8 cellular contexts compared by ENCODE assay signal in genomic region chr1:11804666-11805453, GRCh38. TPM values are rescaled to one million over a fixed set of nuclear protein-coding genes. Genes with fewer than 3 reads are reported as not detected.
A peak's percentile ranks its signal among the peaks of the same experiment; 100 is the strongest.
DNase-seq lines count a peak whose midpoint lies in the region; ATAC-seq and TF ChIP-seq lines count a peak whose summit lies in the region.

No MANE protein-coding gene starts in this region.

- no peak for TF ChIP-seq CTCF in CD8-positive, alpha-beta T cell (IDR thresholded peaks at IDR 0.05)
- no peak for TF ChIP-seq CTCF in testis (IDR thresholded peaks at IDR 0.05)

- intact Hi-C loops in CD8-positive, alpha-beta T cell (cut with DNase I, micrococcal nuclease), result loop anchor here (1.0 to 5.0 kb wide), 8 partner anchors 20 to 1333 kb away; partner anchors contain the start of genes AGTRAP (in 2 of the 2), TARDBP (in 2 of the 2), DFFA (in 1 of the 2) and FBXO2 (in 1 of the 2)
- intact Hi-C loops in testis (cut with DNase I; ENCODE audit: low total_unique reads), result loop anchor here (10.0 kb wide), 1 partner anchor 70 kb away; the partner anchor contains the start of gene AGTRAP

- H3K9me3 ChIP-seq in CD8-positive, alpha-beta T cell (ENCODE audit: low read length), result no peaks in the 10 kb centered on the region
- H3K9me3 ChIP-seq in testis, result no peaks in the 10 kb centered on the region

- POLR2A ChIA-PET in CD8-positive, alpha-beta T cell (lab: Charles Lee), result interaction anchor here (0.6 to 2.8 kb wide), 2 partner anchors 104 to 549 kb away, joined by 6 to 23 read pairs; no protein-coding TSS in a partner anchor

- peaks cover 67% of the 10 kb centered on the region for H3K4me1 Mint-ChIP-seq in CD8-positive, alpha-beta T cell (ENCODE audit: low read depth)
- peaks cover 50% of the 10 kb centered on the region for H3K4me1 Mint-ChIP-seq in memory B cell

- H3K27me3 Mint-ChIP-seq in CD8-positive, alpha-beta T cell (ENCODE audit: low read depth), result no peaks in the 10 kb centered on the region
- no peaks in the 10 kb centered on the region for H3K27me3 Mint-ChIP-seq in memory B cell

- H3K36me3 ChIP-seq in CD8-positive, alpha-beta T cell (ENCODE audit: insufficient read depth, low read length), result peaks cover 17% of the 10 kb centered on the region
- no peaks in the 10 kb centered on the region for H3K36me3 ChIP-seq in testis (ENCODE audit: low read depth, missing control alignments)

- TF ChIP-seq POLR2A in testis (IDR thresholded peaks at IDR 0.05), result no peak

- peak overlapping the region; percentile 98 for H3K27ac Mint-ChIP-seq in CD8-positive, alpha-beta T cell
- H3K27ac Mint-ChIP-seq in memory B cell, result peak overlapping the region; percentile 94

- peak overlapping the region; percentile 99 for H3K4me3 Mint-ChIP-seq in CD8-positive, alpha-beta T cell
- peak overlapping the region; percentile 94 for H3K4me3 Mint-ChIP-seq in memory B cell

- no peaks in the 10 kb centered on the region for H3K9me3 Mint-ChIP-seq in CD8-positive, alpha-beta T cell
- H3K9me3 Mint-ChIP-seq in memory B cell, result no peaks in the 10 kb centered on the region

- H3K27me3 ChIP-seq in CD8-positive, alpha-beta T cell (ENCODE audit: insufficient read depth, low read length), result no peaks in the 10 kb centered on the region
- H3K27me3 ChIP-seq in testis, result no peaks in the 10 kb centered on the region

- H3K4me3 ChIP-seq in CD8-positive, alpha-beta T cell (ENCODE audit: low read depth, low read length), result peak overlapping the region; percentile 96
- peak overlapping the region; percentile 92 for H3K4me3 ChIP-seq in Jurkat, Clone E6-1 (ENCODE audit: low read length)
- peak overlapping the region; percentile 67 to 69 for H3K4me3 ChIP-seq in testis

- H3K36me3 Mint-ChIP-seq in CD8-positive, alpha-beta T cell, result peaks cover 37% of the 10 kb centered on the region
- peaks cover 16% of the 10 kb centered on the region for H3K36me3 Mint-ChIP-seq in memory B cell

- CTCF ChIA-PET in CD8-positive, alpha-beta T cell (lab: Charles Lee), result interaction anchor here (0.6 kb wide), 1 partner anchor 164 kb away, joined by 3 read pairs; no protein-coding TSS in a partner anchor

- H3K27ac ChIP-seq in CD8-positive, alpha-beta T cell (ENCODE audit: low read depth, low read length), result peak overlapping the region; percentile 80
- peak overlapping the region; percentile 95 to 98 for H3K27ac ChIP-seq in testis

- peaks cover 48% of the 10 kb centered on the region for H3K4me1 ChIP-seq in CD8-positive, alpha-beta T cell (ENCODE audit: insufficient read depth, low read length)
- H3K4me1 ChIP-seq in testis, result peaks cover 24% of the 10 kb centered on the region

- ATAC-seq in CD8-positive, alpha-beta T cell, result no peak
- ATAC-seq in memory B cell (ENCODE audit: low read depth), result no peak

- DNase-seq in CD8-positive, alpha-beta T cell, result peak in 3 of 7 experiments; percentile 24 to 33 (median 26)
- DNase-seq in Jurkat, Clone E6-1 (ENCODE audit: low read depth, low spot score), result peak; percentile 37
- DNase-seq in T follicular helper cell (ENCODE audit: low read depth) (peak; percentile 15), dermis blood vessel endothelial cell (peak; percentile 37), memory B cell (ENCODE audit: low spot score in 2 of 2) (no peak), testis (peak; percentile 78), cortex of kidney (lab: John Stamatoyannopoulos, UW) (no peak), globus pallidus (ENCODE audit: low spot score) (no peak)

- WGBS in testis, 2 donors, result 1% methylated on average over 12 to 16 of the region's 22 CpGs

RNA-seq across cellular contexts. Expression of gene MTHFR, which starts 0.9 kb away (rescaled TPM):
- total RNA-seq in CD8-positive, alpha-beta T cell, result 10 to 100 TPM; 27.3 to 27.5 TPM
- polyA plus RNA-seq in Jurkat, Clone E6-1 (2012; ENCODE audit: insufficient read depth, insufficient read length), result 11.0 TPM
- total RNA-seq in dermis blood vessel endothelial cell, result 46.3 and 52.4 TPM in 2 replicates
- total RNA-seq in testis, result 10 to 100 TPM; 68.3 to 78.3 TPM
- polyA plus RNA-seq in testis (ENCODE audit: insufficient read depth, low read depth, low replicate concordance), result 30.4 TPM

RNA-seq across cellular contexts. Expression of gene CLCN6, which starts 1.1 kb away (rescaled TPM):
- total RNA-seq in CD8-positive, alpha-beta T cell, result 10 to 100 TPM; 14.8 to 18.5 TPM
- polyA plus RNA-seq in Jurkat, Clone E6-1 (2012; ENCODE audit: insufficient read depth, insufficient read length), result 10.8 TPM
- 13.9 and 19.9 TPM in 2 replicates for total RNA-seq in dermis blood vessel endothelial cell
- 10 to 100 TPM; 57.1 to 91.7 TPM for total RNA-seq in testis
- 47.9 TPM for polyA plus RNA-seq in testis (ENCODE audit: insufficient read depth, low read depth, low replicate concordance)

RNA-seq across cellular contexts. Expression of gene NPPA, which starts 42.7 kb away (rescaled TPM):
- total RNA-seq in CD8-positive, alpha-beta T cell, result not detected
- polyA plus RNA-seq in Jurkat, Clone E6-1 (2012; ENCODE audit: insufficient read depth, insufficient read length), result not detected
- total RNA-seq in dermis blood vessel endothelial cell, result not detected in 2 replicates
- not detected for total RNA-seq in testis
- polyA plus RNA-seq in testis (ENCODE audit: insufficient read depth, low read depth, low replicate concordance), result not detected

RNA-seq across cellular contexts. Expression of gene C1orf167, which starts 42.9 kb away (rescaled TPM):
- not detected for total RNA-seq in CD8-positive, alpha-beta T cell
- polyA plus RNA-seq in Jurkat, Clone E6-1 (2012; ENCODE audit: insufficient read depth, insufficient read length), result not detected
- 0.05 TPM in 1 of 2 replicates, not detected in the other for total RNA-seq in dermis blood vessel endothelial cell
- 10 to 100 TPM; 26.0 to 34.5 TPM for total RNA-seq in testis
- 64.2 TPM for polyA plus RNA-seq in testis (ENCODE audit: insufficient read depth, low read depth, low replicate concordance)

RNA-seq across cellular contexts. Expression of gene NPPB, which starts 53.9 kb away (rescaled TPM):
- not detected for total RNA-seq in CD8-positive, alpha-beta T cell
- polyA plus RNA-seq in Jurkat, Clone E6-1 (2012; ENCODE audit: insufficient read depth, insufficient read length), result not detected
- total RNA-seq in dermis blood vessel endothelial cell (not detected in 2 replicates), testis (under 1 TPM in 1 of 2 donors, not detected in 1; 0.50 TPM)
- not detected for polyA plus RNA-seq in testis (ENCODE audit: insufficient read depth, low read depth, low replicate concordance)

Comparison
In these comparisons a context has a peak if more than half of its experiments do, and no peak if none do; other contexts are left out.
1. DNase-seq: peak in Jurkat, Clone E6-1 (single experiment), T follicular helper cell (single experiment), dermis blood vessel endothelial cell (single experiment) and testis (single experiment); none in memory B cell (0 of 2), cortex of kidney (single experiment) and globus pallidus (single experiment).
2. Peak in every context shown above with its lines, with median percentiles within 50 percentile points of each other: H3K4me3 ChIP-seq.